Comparison of ENCODE assay signal across 8 cellular contexts in the genomic region with DNA sequence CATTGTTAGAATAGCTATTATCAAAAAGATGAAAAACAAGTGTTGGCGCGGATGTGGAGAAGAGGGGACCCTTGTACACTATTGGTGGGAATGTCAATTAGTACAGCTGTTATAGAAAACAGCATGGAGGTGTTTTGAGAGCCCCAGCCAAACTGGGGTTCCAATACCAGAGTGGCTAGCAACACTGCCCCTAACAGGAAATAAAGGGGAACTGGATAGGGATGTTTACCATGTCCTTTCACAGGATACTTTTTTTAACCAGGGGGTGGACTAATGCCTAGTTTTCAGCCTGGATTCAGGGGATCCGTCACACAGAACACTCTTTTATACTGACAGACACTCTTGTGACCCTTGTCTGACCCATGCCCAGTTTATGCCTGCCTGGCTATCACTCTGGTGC.
DNase-seq lines count a peak whose midpoint lies in the region; ATAC-seq and TF ChIP-seq lines count a peak whose summit lies in the region.
"Had no signal": no experiment of that assay in that cellular context is flagged by ENCODE, and none has a peak within 500 bp of the region (broad histone marks: within the 10 kb centered on the region; RNA-seq: fewer than 3 reads in every experiment).

No MANE protein-coding gene starts in this region.

- DNase-seq in GM06990 (ENCODE audit: extremely low read depth, insufficient read length), result no peak
- DNase-seq in activated naive CD8-positive, alpha-beta T cell treated with anti-CD3 and anti-CD28 coated beads, Interleukin-2, amount 50 U/mL, for 24 hours, result no peak
- no peak for DNase-seq in DMS153 treated with DMSO at 0.1 percent for 48 hours (lab: John Stamatoyannopoulos, UW; ENCODE audit: unreplicated experiment)
- no peak for DNase-seq in NCI-H2171 treated with DMSO at 0.1 percent for 48 hours (lab: John Stamatoyannopoulos, UW)
- DNase-seq: cerebellar nuclear complex, NCI-H524 treated with DMSO at 0.1 percent for 48 hours, thyroid gland had no signal

- ATAC-seq in activated naive CD8-positive, alpha-beta T cell treated with anti-CD3 and anti-CD28 coated beads, Interleukin-2, amount 50 U/mL, for 24 hours, result peak; percentile 33

- no peaks in the 10 kb centered on the region for H3K36me3 ChIP-seq in GM06990 (ENCODE audit: control insufficient read depth, insufficient read depth, low read length)
- H3K36me3 ChIP-seq: right atrium auricular region, thyroid gland had no signal

- H3K4me3 ChIP-seq in GM06990 (replicated peaks; ENCODE audit: low read depth, low read length), result no peak overlapping the region
- H3K4me3 ChIP-seq: right atrium auricular region, thyroid gland had no signal

- TF ChIP-seq CTCF in GM06990 (IDR thresholded peaks at IDR 0.05; ENCODE audit: insufficient read depth, low read length, poor library complexity, severe bottlenecking), result peak; percentile 12

- H3K27me3 Mint-ChIP-seq in activated naive CD8-positive, alpha-beta T cell treated with anti-CD3 and anti-CD28 coated beads, Interleukin-2, amount 50 U/mL, for 24 hours, result no peaks in the 10 kb centered on the region

- H3K4me3 Mint-ChIP-seq in activated naive CD8-positive, alpha-beta T cell treated with anti-CD3 and anti-CD28 coated beads, Interleukin-2, amount 50 U/mL, for 24 hours, result no peak overlapping the region

- H3K9me3 Mint-ChIP-seq in activated naive CD8-positive, alpha-beta T cell treated with anti-CD3 and anti-CD28 coated beads, Interleukin-2, amount 50 U/mL, for 24 hours, result peaks cover 20% of the 10 kb centered on the region

- H3K4me1 Mint-ChIP-seq in activated naive CD8-positive, alpha-beta T cell treated with anti-CD3 and anti-CD28 coated beads, Interleukin-2, amount 50 U/mL, for 24 hours, result peaks cover 53% of the 10 kb centered on the region

- peaks cover 5% of the 10 kb centered on the region for H3K36me3 Mint-ChIP-seq in activated naive CD8-positive, alpha-beta T cell treated with anti-CD3 and anti-CD28 coated beads, Interleukin-2, amount 50 U/mL, for 24 hours (ENCODE audit: low read depth)

- H3K27ac Mint-ChIP-seq in activated naive CD8-positive, alpha-beta T cell treated with anti-CD3 and anti-CD28 coated beads, Interleukin-2, amount 50 U/mL, for 24 hours, result peak overlapping the region; percentile 2

- no peaks in the 10 kb centered on the region for H3K27me3 ChIP-seq in GM06990 (replicated peaks; ENCODE audit: control insufficient read depth, insufficient read depth, low read length)
- H3K27me3 ChIP-seq: right atrium auricular region, thyroid gland had no signal
